In genomic region chr4:76305971-76306881, GRCh38 we compare ENCODE assay signal across 1 cellular context.
TF ChIP-seq lines count a peak whose summit lies in the region.

STBD1 (plus strand) TSS chr4:76306733; CDS start chr4:76306770, 37 bp downstream.

TF ChIP-seq in HepG2, 621 proteins besides CTCF, POLR2A, EP300 and RAD21 (continued from another document and continues in another):
- TF ChIP-seq ARID5B (CRISPR knock-in tag; IDR thresholded peaks at IDR 0.05) (peak; percentile 63; the same call in 1 of the 2 replicates), TSC22D2 (CRISPR knock-in tag; IDR thresholded peaks at IDR 0.05; ENCODE audit: borderline replicate concordance) (peak; percentile 71; the same call in 1 of the 2 replicates), ZNF713 (CRISPR knock-in tag; IDR thresholded peaks at IDR 0.05) (peak; percentile 47; the same call in 1 of the 2 replicates), GLI4 (CRISPR knock-in tag; IDR thresholded peaks at IDR 0.05; ENCODE audit: borderline replicate concordance) (no peak), ZNF136 (CRISPR knock-in tag; IDR thresholded peaks at IDR 0.05; ENCODE audit: low read depth) (0 out of 2 replicates have a peak, but pooled peaks have one; percentile 5), ARID3A (IDR thresholded peaks at IDR 0.05; ENCODE audit: low read depth, low read length) (no peak), ZBTB2 (CRISPR knock-in tag; IDR thresholded peaks at IDR 0.05; ENCODE audit: low read depth) (peak; percentile 60; the same call in 1 of the 2 replicates), ZNF770 (CRISPR knock-in tag; IDR thresholded peaks at IDR 0.05) (peak; percentile 64), ZNF260 (CRISPR knock-in tag; IDR thresholded peaks at IDR 0.05; ENCODE audit: borderline replicate concordance, low read depth) (no peak), ZNF800 (CRISPR knock-in tag; IDR thresholded peaks at IDR 0.05) (peak; percentile 96), ZNF232 (CRISPR knock-in tag; IDR thresholded peaks at IDR 0.05; ENCODE audit: borderline replicate concordance) (peak; percentile 74; the same call in 1 of the 2 replicates), NFYB (CRISPR knock-in tag; IDR thresholded peaks at IDR 0.05) (no peak; the same call in 1 of the 2 replicates), DMAP1 (CRISPR knock-in tag; IDR thresholded peaks at IDR 0.05) (peak; percentile 69; the same call in 1 of the 2 replicates), TFAP4 (IDR thresholded peaks at IDR 0.05; ENCODE audit: borderline replicate concordance, low read depth) (peak; percentile 6; the same call in 1 of the 2 replicates), ZNF710 (CRISPR knock-in tag; IDR thresholded peaks at IDR 0.05; ENCODE audit: borderline replicate concordance) (no peak), ELF1 (CRISPR knock-in tag; IDR thresholded peaks at IDR 0.05) (peak; percentile 59), ZBTB49 (CRISPR knock-in tag; IDR thresholded peaks at IDR 0.05; ENCODE audit: borderline replicate concordance) (no peak), TP53 (CRISPR knock-in tag; conservative IDR thresholded peaks at IDR 0.05) (0 out of 2 replicates have a peak, but pooled peaks have one; percentile 27), ZNF839 (CRISPR knock-in tag; IDR thresholded peaks at IDR 0.05; ENCODE audit: borderline replicate concordance) (no peak), RERE (CRISPR knock-in tag; IDR thresholded peaks at IDR 0.05; ENCODE audit: low read depth) (no peak), HOXA7 (CRISPR knock-in tag; IDR thresholded peaks at IDR 0.05) (no peak), MTA1 (CRISPR knock-in tag; IDR thresholded peaks at IDR 0.05; ENCODE audit: borderline replicate concordance) (peak; percentile 75; the same call in 1 of the 2 replicates), ZSCAN25 (CRISPR knock-in tag; IDR thresholded peaks at IDR 0.05) (no peak), HMG20A (CRISPR knock-in tag; IDR thresholded peaks at IDR 0.05; ENCODE audit: borderline replicate concordance) (peak; percentile 33), ZNF34 (CRISPR knock-in tag; IDR thresholded peaks at IDR 0.05; ENCODE audit: borderline replicate concordance) (0 out of 2 replicates have a peak, but pooled peaks have one; percentile 80), FOSL1 (CRISPR knock-in tag; IDR thresholded peaks at IDR 0.05; ENCODE audit: borderline replicate concordance) (0 out of 2 replicates have a peak, but pooled peaks have one; percentile 52), ZGPAT (CRISPR knock-in tag; IDR thresholded peaks at IDR 0.05) (peak; percentile 91)
